ENCODE assay signal across 13 cellular contexts in the genomic region with DNA sequence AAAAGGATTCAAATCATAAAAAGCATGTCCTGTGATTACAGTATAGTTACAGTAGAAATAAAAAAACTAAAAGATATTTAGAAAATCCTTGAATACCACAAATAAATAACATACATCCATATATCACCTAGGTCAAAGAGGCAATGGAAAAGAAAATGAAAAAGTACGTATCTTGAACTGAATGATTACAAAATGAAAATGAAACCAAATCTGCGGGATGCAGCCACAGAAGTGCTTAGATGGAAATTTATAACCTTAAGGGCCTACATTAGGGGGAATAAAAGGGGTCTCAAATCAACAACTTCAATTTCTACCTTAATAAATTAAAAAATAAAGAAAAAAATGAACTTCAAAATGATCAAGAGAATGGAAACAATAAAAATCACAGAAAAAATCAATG.
DNase-seq lines count a peak whose midpoint lies in the region; ATAC-seq and TF ChIP-seq lines count a peak whose summit lies in the region.
"Had no signal": no experiment of that assay in that cellular context is flagged by ENCODE, and none has a peak within 500 bp of the region (broad histone marks: within the 10 kb centered on the region; RNA-seq: fewer than 3 reads in every experiment).

No MANE protein-coding gene starts in this region.

- no peaks in the 10 kb centered on the region for H3K27me3 Mint-ChIP-seq in activated T-helper 2 cell treated with anti-CD3 and anti-CD28 coated beads, Interferon-gamma antibody, Interleukin-2, Interleukin-4, amounts not matched to agents 10 μg/mL and 5 μg/mL and 100 μg/mL, durations not matched to agents 14 hours and 24 hours and 36 hours (ENCODE audit: low read depth)

- H3K4me3 Mint-ChIP-seq in activated T-helper 2 cell treated with anti-CD3 and anti-CD28 coated beads, Interferon-gamma antibody, Interleukin-2, Interleukin-4, amounts not matched to agents 10 μg/mL and 5 μg/mL and 100 μg/mL, durations not matched to agents 14 hours and 24 hours and 36 hours (ENCODE audit: low read depth), result peak overlapping the region; percentile 40

- H4K20me1 ChIP-seq in osteoblast (ENCODE audit: insufficient read depth, low read length), result no peaks in the 10 kb centered on the region

- DNase-seq in DMS53 (lab: John Stamatoyannopoulos, UW), result peak; percentile 24
- no peak for DNase-seq in DMS53 treated with DMSO at 0.1 percent for 48 hours (lab: John Stamatoyannopoulos, UW; ENCODE audit: unreplicated experiment)
- no peak for DNase-seq in activated T-helper 2 cell treated with anti-CD3 and anti-CD28 coated beads, Interferon-gamma antibody, Interleukin-2, Interleukin-4, amounts not matched to agents 10 μg/mL and 5 μg/mL and 100 μg/mL, durations not matched to agents 14 hours and 24 hours and 36 hours (ENCODE audit: low spot score)
- DNase-seq in osteoblast (ENCODE audit: insufficient read length, low spot score, missing footprints), result no peak
- DNase-seq: activated CD4-positive, alpha-beta T cell treated with anti-CD3 and anti-CD28 coated beads for 4 hours; body of pancreas; NCI-H2107; stimulated activated CD4-positive, alpha-beta T cell treated with anti-CD3 and anti-CD28 coated beads, Interleukin-1b, Interleukin-23, amount 100 ng/mL, for 48 hours had no signal

- H3K79me2 ChIP-seq in osteoblast (ENCODE audit: insufficient read depth, low read length), result no peaks in the 10 kb centered on the region

- no peak overlapping the region for H3K4me3 ChIP-seq in osteoblast (ENCODE audit: insufficient read depth, low read length)
- H3K4me3 ChIP-seq: body of pancreas had no signal

- H3K9me3 ChIP-seq in osteoblast (ENCODE audit: low read depth, low read length), result no peaks in the 10 kb centered on the region
- H3K9me3 ChIP-seq: body of pancreas had no signal

- no peak overlapping the region for H3K27ac ChIP-seq in osteoblast (ENCODE audit: low read depth, low read length)
- H3K27ac ChIP-seq: 22Rv1, body of pancreas had no signal

- H3K9me3 Mint-ChIP-seq in activated T-helper 2 cell treated with anti-CD3 and anti-CD28 coated beads, Interferon-gamma antibody, Interleukin-2, Interleukin-4, amounts not matched to agents 10 μg/mL and 5 μg/mL and 100 μg/mL, durations not matched to agents 14 hours and 24 hours and 36 hours, result no peaks in the 10 kb centered on the region

- no peak for TF ChIP-seq CTCF in osteoblast (IDR thresholded peaks at IDR 0.05; ENCODE audit: extremely low read depth, low read depth, low read length)

- H3K4me2 ChIP-seq in osteoblast (ENCODE audit: insufficient read depth, low read length), result peak overlapping the region; percentile 37

- H3K36me3 Mint-ChIP-seq in activated T-helper 2 cell treated with anti-CD3 and anti-CD28 coated beads, Interferon-gamma antibody, Interleukin-2, Interleukin-4, amounts not matched to agents 10 μg/mL and 5 μg/mL and 100 μg/mL, durations not matched to agents 14 hours and 24 hours and 36 hours (ENCODE audit: low read depth), result no peaks in the 10 kb centered on the region

- H3K4me1 ChIP-seq in osteoblast (ENCODE audit: insufficient read depth, low read length), result no peaks in the 10 kb centered on the region
- H3K4me1 ChIP-seq: body of pancreas had no signal

- ATAC-seq in HG03432 (IDR thresholded peaks at IDR 0.05; ENCODE audit: unreplicated experiment) (peak; percentile 55), HG02852 (IDR thresholded peaks at IDR 0.05; ENCODE audit: unreplicated experiment) (no peak), GM19023 (IDR thresholded peaks at IDR 0.05; ENCODE audit: unreplicated experiment) (no peak), GM21390 (IDR thresholded peaks at IDR 0.05; ENCODE audit: unreplicated experiment) (no peak)
- ATAC-seq: body of pancreas had no signal

- H3K27ac Mint-ChIP-seq in activated T-helper 2 cell treated with anti-CD3 and anti-CD28 coated beads, Interferon-gamma antibody, Interleukin-2, Interleukin-4, amounts not matched to agents 10 μg/mL and 5 μg/mL and 100 μg/mL, durations not matched to agents 14 hours and 24 hours and 36 hours, result no peak overlapping the region

- peak overlapping the region; percentile 13 for H2AFZ ChIP-seq in osteoblast (ENCODE audit: low read length)

- H3K27me3 ChIP-seq in osteoblast (ENCODE audit: insufficient read depth, low read length), result no peaks in the 10 kb centered on the region
- H3K27me3 ChIP-seq: body of pancreas had no signal

- intact Hi-C loops in activated T-helper 2 cell treated with anti-CD3 and anti-CD28 coated beads, Interferon-gamma antibody, Interleukin-2, Interleukin-4, amounts not matched to agents 10 μg/mL and 5 μg/mL and 100 μg/mL, durations not matched to agents 14 hours and 24 hours and 36 hours (cut with micrococcal nuclease), result no loop called here

- no peaks in the 10 kb centered on the region for H3K36me3 ChIP-seq in osteoblast (ENCODE audit: insufficient read depth, low read length)

- H3K4me1 Mint-ChIP-seq in activated T-helper 2 cell treated with anti-CD3 and anti-CD28 coated beads, Interferon-gamma antibody, Interleukin-2, Interleukin-4, amounts not matched to agents 10 μg/mL and 5 μg/mL and 100 μg/mL, durations not matched to agents 14 hours and 24 hours and 36 hours (ENCODE audit: low read depth), result peaks cover 7% of the 10 kb centered on the region
